Comparison of ENCODE assay signal across 6 cellular contexts in genomic region chr10:120138689-120139088, GRCh38.
"Had no signal": no experiment of that assay in that cellular context is flagged by ENCODE, and none has a peak within 500 bp of the region (broad histone marks: within the 10 kb centered on the region; RNA-seq: fewer than 3 reads in every experiment).

No MANE protein-coding gene starts in this region.

- FAIRE-seq: HTR-8/SVneo had no signal

- H3K4me2 ChIP-seq: KMS-11 had no signal

- H3K27ac ChIP-seq: HL-60, KMS-11 had no signal

- H3K4me3 Mint-ChIP-seq: IgD-negative memory B cell had no signal

- H3K36me3 Mint-ChIP-seq: IgD-negative memory B cell had no signal

- H3K27ac Mint-ChIP-seq: IgD-negative memory B cell had no signal

- H3K9ac ChIP-seq: KMS-11 had no signal

- DNase-seq: KBM-7, KG1 had no signal

- H3K4me1 Mint-ChIP-seq: IgD-negative memory B cell had no signal
